ENCODE assay signal across 8 cellular contexts in genomic region chr18:10453885-10454772, GRCh38. TPM values are rescaled to one million over a fixed set of nuclear protein-coding genes. Genes with fewer than 3 reads are reported as not detected.
A peak's percentile ranks its signal among the peaks of the same experiment; 100 is the strongest.
DNase-seq lines count a peak whose midpoint lies in the region; ATAC-seq and TF ChIP-seq lines count a peak whose summit lies in the region.

APCDD1 (plus strand) TSS chr18:10454635; CDS start chr18:10454982, 347 bp downstream.

- TF ChIP-seq CTCF in GM10248 (IDR thresholded peaks at IDR 0.05; ENCODE audit: control extremely low read depth, extremely low read depth, low read depth, missing control alignments) (no peak), testis (IDR thresholded peaks at IDR 0.05) (no peak)

- POLR2A ChIA-PET in GM10248 (lab: Yijun Ruan, JAX) = no interaction called here

- ATAC-seq in memory B cell (ENCODE audit: low read depth) (peak; percentile 58), HG03469 (IDR thresholded peaks at IDR 0.05; ENCODE audit: unreplicated experiment) (no peak), GM18858 (IDR thresholded peaks at IDR 0.05; ENCODE audit: unreplicated experiment) (no peak), GM21528 (IDR thresholded peaks at IDR 0.05; ENCODE audit: low FRiP score, unreplicated experiment) (no peak)

- intact Hi-C loops in testis (cut with DNase I; ENCODE audit: low total_unique reads) = no loop called here

- no peaks in the 10 kb centered on the region for H3K36me3 Mint-ChIP-seq in memory B cell

- H3K27ac Mint-ChIP-seq in memory B cell = no peak within 1 kb of the TSS

- H3K4me3 Mint-ChIP-seq in memory B cell = peak within 1 kb of the TSS; percentile 80

- H3K27me3 ChIP-seq in testis = no peaks in the 10 kb centered on the region

- H3K27me3 Mint-ChIP-seq in memory B cell = peaks cover 24% of the 10 kb centered on the region

- H3K4me1 ChIP-seq in testis = no peaks in the 10 kb centered on the region

- H3K9me3 ChIP-seq in testis = no peaks in the 10 kb centered on the region

- no peaks in the 10 kb centered on the region for H3K36me3 ChIP-seq in testis (ENCODE audit: low read depth, missing control alignments)

- no peaks in the 10 kb centered on the region for H3K9me3 Mint-ChIP-seq in memory B cell

- peak within 1 kb of the TSS; percentile 59 to 76 for H3K4me3 ChIP-seq in testis

- H3K27ac ChIP-seq in testis = peak within 1 kb of the TSS; percentile 76 to 87

- TF ChIP-seq POLR2A in testis (IDR thresholded peaks at IDR 0.05) = no peak

- H3K4me1 Mint-ChIP-seq in memory B cell = peaks cover 2% of the 10 kb centered on the region

- WGBS in testis, 2 donors = 3 to 5% methylated on average over 21 to 77 of the region's 80 CpGs

- DNase-seq in GM10248 (ENCODE audit: extremely low spot score) = peak; percentile 35
- DNase-seq in NCI-H748 (lab: John Stamatoyannopoulos, UW; ENCODE audit: unreplicated experiment) = peak; percentile 80
- peak; percentile 90 for DNase-seq in ecto neural progenitor cell (ENCODE audit: low spot score)
- no peak for DNase-seq in memory B cell (ENCODE audit: low spot score in 2 of 2)
- peak; percentile 52 for DNase-seq in testis

- CTCF ChIA-PET in GM10248 (lab: Yijun Ruan, JAX) = no interaction called here

RNA-seq across cellular contexts. Expression of gene APCDD1, which starts in this region (rescaled TPM):
- total RNA-seq in testis = 10 to 100 TPM; 10.8 to 12.5 TPM
- polyA plus RNA-seq in testis (ENCODE audit: insufficient read depth, low read depth, low replicate concordance) = 11.2 TPM

Comparison
In these comparisons a context has a peak if more than half of its experiments do, and no peak if none do; other contexts are left out.
1. DNase-seq: peak in GM10248 (single experiment), NCI-H748 (single experiment), ecto neural progenitor cell (single experiment) and testis (single experiment); none in memory B cell (0 of 2).